11 cellular contexts compared by ENCODE assay signal in genomic region chr20:1876975-1877603, GRCh38. TPM values are rescaled to one million over a fixed set of nuclear protein-coding genes. Genes with fewer than 3 reads are reported as not detected.
DNase-seq lines count a peak whose midpoint lies in the region; ATAC-seq and TF ChIP-seq lines count a peak whose summit lies in the region.
"Had no signal": no experiment of that assay in that cellular context is flagged by ENCODE, and none has a peak within 500 bp of the region (broad histone marks: within the 10 kb centered on the region; RNA-seq: fewer than 3 reads in every experiment).

No MANE protein-coding gene starts in this region.

- 0 out of 2 replicates have a peak, but pooled peaks cover 2% of the 10 kb centered on the region for H3K9me3 ChIP-seq in IMR-90 (ENCODE audit: control insufficient read depth, insufficient read depth, low read length)

- dilution Hi-C loops in IMR-90 (cut with HindIII; ENCODE audit: low sequenced_read_pairs, unreplicated experiment): no loop called here

- H3K27me3 ChIP-seq in IMR-90 (ENCODE audit: control insufficient read depth, insufficient read depth, low read length): peaks cover 8% of the 10 kb centered on the region

- no peaks in the 10 kb centered on the region for H4K20me1 ChIP-seq in IMR-90 (ENCODE audit: insufficient read depth, low read length)

- H3K9me3 Mint-ChIP-seq in stimulated activated naive B cell treated with anti-CD40 and anti-IgM and Interleukin-4, amounts not matched to agents 10 μg/mL and 1 μg/mL and 100 μg/mL, for 72 hours: no peaks in the 10 kb centered on the region

- no peak overlapping the region for H3K4me3 Mint-ChIP-seq in stimulated activated naive B cell treated with anti-CD40 and anti-IgM and Interleukin-4, amounts not matched to agents 10 μg/mL and 1 μg/mL and 100 μg/mL, for 72 hours
- H3K4me3 Mint-ChIP-seq: H9 had no signal

- no peak overlapping the region for H2AK5ac ChIP-seq in IMR-90 (ENCODE audit: low read depth, low read length)

- intact Hi-C loops in IMR-90 (cut with micrococcal nuclease): no loop called here

- no peak overlapping the region for H4K91ac ChIP-seq in IMR-90 (ENCODE audit: insufficient read depth, low read depth, low read length)

- H3K36me3 Mint-ChIP-seq in stimulated activated naive B cell treated with anti-CD40 and anti-IgM and Interleukin-4, amounts not matched to agents 10 μg/mL and 1 μg/mL and 100 μg/mL, for 72 hours: peaks cover 0 to 4% of the 10 kb centered on the region in 2 donors

- CTCF ChIA-PET in IMR-90 (lab: Yijun Ruan, JAX): interaction anchor here (0.6 kb wide), 1 partner anchor 221 kb away, joined by 4 read pairs; no protein-coding TSS in a partner anchor

- peaks cover 7% of the 10 kb centered on the region for H3K4me1 ChIP-seq in IMR-90 (ENCODE audit: control insufficient read depth, insufficient read depth, low read length)

- in situ Hi-C loops in IMR-90 (cut with MboI; ENCODE audit: low sequenced_read_pairs): no loop called here
- in situ Hi-C loops in KBM-7 (cut with MboI; ENCODE audit: low pct_unique_long_range_greater_than_20kb, low sequenced_read_pairs): no loop called here

- no peaks in the 10 kb centered on the region for H3K79me1 ChIP-seq in IMR-90 (ENCODE audit: low read depth in 1 of 2, low read length in 2 of 2)

- no peak overlapping the region for H4K8ac ChIP-seq in IMR-90 (ENCODE audit: low read depth in 2 of 2, low read length in 2 of 2)

- no peak for ATAC-seq in IMR-90 (ENCODE audit: low read depth)
- ATAC-seq in stimulated activated naive B cell treated with anti-CD40 and anti-IgM and Interleukin-4, amounts not matched to agents 10 μg/mL and 1 μg/mL and 100 μg/mL, for 72 hours (replicated peaks): peak; percentile 28 to 48
- no peak for ATAC-seq in GM18520 (IDR thresholded peaks at IDR 0.05; ENCODE audit: unreplicated experiment)

- no peak overlapping the region for H3K18ac ChIP-seq in IMR-90 (ENCODE audit: low read depth, low read length)

- BruUV-seq in IMR-90 (replicated peaks; lab: Mats Ljungman, UMichigan): no TSS peak

- no peak overlapping the region for H3K14ac ChIP-seq in IMR-90 (replicated peaks; ENCODE audit: low read depth, low read length)

- H2BK15ac ChIP-seq in IMR-90 (ENCODE audit: low read depth, low read length): no peak overlapping the region

- H3K9ac ChIP-seq in IMR-90 (ENCODE audit: low read depth, low read length): no peak overlapping the region

- peak; percentile 50 for DNase-seq in NCI-H748 (lab: John Stamatoyannopoulos, UW; ENCODE audit: unreplicated experiment)
- DNase-seq in NCI-H748 treated with DMSO at 0.1 percent for 48 hours (lab: John Stamatoyannopoulos, UW): no peak
- DNase-seq in IMR-90: peak; percentile 35
- DNase-seq in caudate nucleus (lab: John Stamatoyannopoulos, UW): peak in 12 of 61 donors; percentile 18 to 75 (median 45)
- no peak for DNase-seq in stimulated activated naive B cell treated with anti-CD40 and anti-IgM and Interleukin-4, amounts not matched to agents 10 μg/mL and 1 μg/mL and 100 μg/mL, for 72 hours
- DNase-seq in KBM-7: no peak
- no peak for DNase-seq in activated CD4-positive, CD25-positive, alpha-beta regulatory T cell treated with anti-CD3 and anti-CD28 coated beads, Interleukin-2, amount 50 U/mL, for 72 hours
- DNase-seq: activated CD8-positive, alpha-beta memory T cell treated with anti-CD3 and anti-CD28 coated beads for 24 hours; brain microvascular endothelial cell; H9 had no signal

- no peak overlapping the region for H2BK5ac ChIP-seq in IMR-90 (ENCODE audit: low read depth, low read length, poor library complexity, severe bottlenecking)

- H4K5ac ChIP-seq in IMR-90 (ENCODE audit: low read depth, low read length): no peak overlapping the region

- POLR2A ChIA-PET in IMR-90 (lab: Charles Lee; ENCODE audit: unreplicated experiment): no interaction called here

- no peak overlapping the region for H3K23ac ChIP-seq in IMR-90 (ENCODE audit: low read depth, low read length)

- H3K27ac Mint-ChIP-seq in stimulated activated naive B cell treated with anti-CD40 and anti-IgM and Interleukin-4, amounts not matched to agents 10 μg/mL and 1 μg/mL and 100 μg/mL, for 72 hours: no peak overlapping the region
- H3K27ac Mint-ChIP-seq: H9 had no signal

- H3K36me3 ChIP-seq in IMR-90 (ENCODE audit: control insufficient read depth, insufficient read depth, low read length): no peaks in the 10 kb centered on the region
- H3K36me3 ChIP-seq: brain microvascular endothelial cell had no signal

- H3K4me2 ChIP-seq in IMR-90 (ENCODE audit: low read depth, low read length): no peak overlapping the region

- no peak overlapping the region for H3K56ac ChIP-seq in IMR-90 (ENCODE audit: extremely low read depth, insufficient read depth, low read length)

- H3K27ac ChIP-seq in IMR-90 (ENCODE audit: insufficient read depth, low read length): no peak overlapping the region
- H3K27ac ChIP-seq in caudate nucleus (ENCODE audit: low read depth, low read length): peak overlapping the region; percentile 38
- H3K27ac ChIP-seq: brain microvascular endothelial cell had no signal

- H2BK20ac ChIP-seq in IMR-90 (ENCODE audit: low read depth, low read length): no peak overlapping the region

- H3K9me1 ChIP-seq in IMR-90 (ENCODE audit: insufficient read depth, low read length): peaks cover 3% of the 10 kb centered on the region; the same call in 1 of the 2 replicates

- 100% methylated on average over 3 of the region's 11 CpGs; no CpG with 5 or more reads in 1 of the 2 experiments for WGBS in IMR-90 (ENCODE audit: extremely low coverage in 2 of 2, insufficient read length in 1 of 2), 2 experiments

- peaks cover 6 to 8% of the 10 kb centered on the region in 2 donors for H3K27me3 Mint-ChIP-seq in stimulated activated naive B cell treated with anti-CD40 and anti-IgM and Interleukin-4, amounts not matched to agents 10 μg/mL and 1 μg/mL and 100 μg/mL, for 72 hours

- H3K4me1 Mint-ChIP-seq in stimulated activated naive B cell treated with anti-CD40 and anti-IgM and Interleukin-4, amounts not matched to agents 10 μg/mL and 1 μg/mL and 100 μg/mL, for 72 hours: peaks cover 33% of the 10 kb centered on the region in 2 donors

- peak overlapping the region; percentile 27 for H2AFZ ChIP-seq in IMR-90 (replicated peaks; ENCODE audit: low read length, poor library complexity)

- TF ChIP-seq POLR2A in IMR-90 (IDR thresholded peaks at IDR 0.05; ENCODE audit: low read depth, low read length): no peak

- no peak overlapping the region for H3K4ac ChIP-seq in IMR-90 (ENCODE audit: low read depth, low read length)

- H3K4me3 ChIP-seq in IMR-90 (ENCODE audit: insufficient read depth, low read depth, low read length): no peak overlapping the region

- TF ChIP-seq CTCF in IMR-90 (conservative IDR thresholded peaks at IDR 0.05; ENCODE audit: low read depth, low read length): no peak

- H2BK120ac ChIP-seq in IMR-90 (ENCODE audit: low read depth, low read length): no peak overlapping the region

- no peak overlapping the region for H2AK9ac ChIP-seq in IMR-90 (replicated peaks; ENCODE audit: low read depth, low read length, poor library complexity)

- TF ChIP-seq RAD21 in IMR-90 (IDR thresholded peaks at IDR 0.05; ENCODE audit: low read length): no peak

TF ChIP-seq in IMR-90, 13 proteins besides CTCF, POLR2A, EP300 and RAD21:
- TF ChIP-seq MAZ (IDR thresholded peaks at IDR 0.05; ENCODE audit: borderline replicate concordance, low read depth, low read length) (no peak), RCOR1 (IDR thresholded peaks at IDR 0.05; ENCODE audit: insufficient replicate concordance, low read length) (no peak), FOS (IDR thresholded peaks at IDR 0.05; ENCODE audit: low read depth, low read length) (no peak), MXI1 (IDR thresholded peaks at IDR 0.05; ENCODE audit: borderline replicate concordance, low read depth, low read length) (no peak), USF2 (IDR thresholded peaks at IDR 0.05; ENCODE audit: low read depth, low read length) (no peak)

RNA-seq across cellular contexts. Expression of gene SIRPA, which starts 18.1 kb away (rescaled TPM):
- total RNA-seq in IMR-90 (2012; rRNA removed): 9.7 and 9.9 TPM in 2 replicates
- polyA plus RNA-seq in IMR-90 (2012; rRNA removed): 37.2 and 40.2 TPM in 2 replicates
- 25.7 and 34.3 TPM in 2 replicates for polyA plus RNA-seq in IMR-90 (2012; cell fraction: cytosol; rRNA removed)
- polyA plus RNA-seq in IMR-90 (2012; cell fraction: nucleus; rRNA removed; ENCODE audit: low replicate concordance): 30.5 and 36.1 TPM in 2 replicates

Comparison
In these comparisons a context has a peak if more than half of its experiments do, and no peak if none do; other contexts are left out.
1. DNase-seq: peak in NCI-H748 (single experiment) and IMR-90 (single experiment); none in NCI-H748 treated with DMSO at 0.1 percent for 48 hours (single experiment), stimulated activated naive B cell treated with anti-CD40 and anti-IgM and Interleukin-4, amounts not matched to agents 10 μg/mL and 1 μg/mL and 100 μg/mL, for 72 hours (single experiment), KBM-7 (single experiment) and activated CD4-positive, CD25-positive, alpha-beta regulatory T cell treated with anti-CD3 and anti-CD28 coated beads, Interleukin-2, amount 50 U/mL, for 72 hours (single experiment).
2. ATAC-seq: peak in stimulated activated naive B cell treated with anti-CD40 and anti-IgM and Interleukin-4, amounts not matched to agents 10 μg/mL and 1 μg/mL and 100 μg/mL, for 72 hours (2 of 2); none in IMR-90 (single experiment) and GM18520 (single experiment).